In the genomic region with DNA sequence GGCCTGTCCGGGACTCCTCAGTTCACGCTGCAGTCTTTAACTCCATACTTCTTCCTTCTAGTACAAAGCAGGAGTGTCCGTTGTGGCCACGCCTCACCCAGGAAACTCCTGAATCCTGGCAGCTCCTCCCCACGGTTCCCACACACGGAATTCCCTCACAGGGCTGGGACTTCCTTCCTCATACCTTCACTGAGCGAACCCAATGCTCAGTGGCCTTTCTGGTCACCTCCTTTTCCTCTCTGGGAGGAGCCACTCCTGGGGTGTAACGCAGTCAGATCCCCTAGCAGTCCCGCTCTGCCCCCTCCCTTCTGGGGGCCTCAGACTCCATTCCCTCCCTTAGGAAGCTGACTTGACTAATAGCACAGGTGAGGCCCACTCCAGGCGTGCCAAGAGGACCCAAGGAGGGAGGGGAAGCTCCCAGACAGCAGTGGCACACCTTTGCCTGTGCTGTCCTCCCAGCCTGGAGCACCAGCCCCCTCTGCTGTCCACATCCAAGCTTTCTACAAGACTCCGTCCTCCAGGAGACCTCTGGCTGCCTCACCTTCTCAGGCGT, we compare ENCODE assay signal across 9 cellular contexts. TPM values are rescaled to one million over a fixed set of nuclear protein-coding genes. Genes with fewer than 3 reads are reported as not detected.
DNase-seq lines count a peak whose midpoint lies in the region; ATAC-seq and TF ChIP-seq lines count a peak whose summit lies in the region.
"Had no signal": no experiment of that assay in that cellular context is flagged by ENCODE, and none has a peak within 500 bp of the region (broad histone marks: within the 10 kb centered on the region; RNA-seq: fewer than 3 reads in every experiment).

A gene (minus strand): TSS at position 75 of the 553 bp plus-strand sequence. CDS start 2,726 bp downstream, outside the sequence.

- H3K4me3 Mint-ChIP-seq in activated naive CD4-positive, alpha-beta T cell treated with anti-CD3 and anti-CD28 coated beads for 36 hours, result no peak within 1 kb of the TSS
- no peak within 1 kb of the TSS for H3K4me3 Mint-ChIP-seq in natural killer cell treated with Interleukin-12 subunit alpha and Interleukin-12 subunit beta and Interleukin-15 and Interleukin-18, amount 100 ng/mL, for 72 hours
- H3K4me3 Mint-ChIP-seq: T-cell had no signal

- ATAC-seq in natural killer cell treated with Interleukin-12 subunit alpha and Interleukin-12 subunit beta and Interleukin-15 and Interleukin-18, amount 100 ng/mL, for 72 hours, result no peak
- ATAC-seq in GM18909 (IDR thresholded peaks at IDR 0.05; ENCODE audit: poor library complexity, unreplicated experiment), result no peak
- ATAC-seq: T-cell had no signal

- H3K4me1 Mint-ChIP-seq in activated naive CD4-positive, alpha-beta T cell treated with anti-CD3 and anti-CD28 coated beads for 36 hours (ENCODE audit: low read depth), result no peaks in the 10 kb centered on the region
- H3K4me1 Mint-ChIP-seq in natural killer cell treated with Interleukin-12 subunit alpha and Interleukin-12 subunit beta and Interleukin-15 and Interleukin-18, amount 100 ng/mL, for 72 hours (ENCODE audit: low read depth in 2 of 2), result no peaks in the 10 kb centered on the region
- H3K4me1 Mint-ChIP-seq: T-cell had no signal

- H3K27me3 Mint-ChIP-seq in activated naive CD4-positive, alpha-beta T cell treated with anti-CD3 and anti-CD28 coated beads for 36 hours (ENCODE audit: low read depth), result peaks cover 6% of the 10 kb centered on the region
- H3K27me3 Mint-ChIP-seq in natural killer cell treated with Interleukin-12 subunit alpha and Interleukin-12 subunit beta and Interleukin-15 and Interleukin-18, amount 100 ng/mL, for 72 hours, result peaks cover 17 to 22% of the 10 kb centered on the region in 2 donors

- H3K27ac ChIP-seq in VCaP, result peak within 1 kb of the TSS; percentile 82

- peak; percentile 27 for DNase-seq in activated naive CD4-positive, alpha-beta T cell treated with anti-CD3 and anti-CD28 coated beads for 36 hours
- DNase-seq in activated naive CD4-positive, alpha-beta T cell (lab: John Stamatoyannopoulos, UW), result no peak
- peak; percentile 81 for DNase-seq in islet precursor cell
- DNase-seq in GM19238 (ENCODE audit: insufficient read length, low spot score), result no peak
- DNase-seq in natural killer cell treated with Interleukin-12 subunit alpha and Interleukin-12 subunit beta and Interleukin-15 and Interleukin-18, amount 100 ng/mL, for 72 hours (ENCODE audit: low spot score), result no peak
- DNase-seq in NCI-H128 (lab: John Stamatoyannopoulos, UW; ENCODE audit: unreplicated experiment), result no peak

- H3K36me3 Mint-ChIP-seq in activated naive CD4-positive, alpha-beta T cell treated with anti-CD3 and anti-CD28 coated beads for 36 hours (ENCODE audit: low read depth), result no peaks in the 10 kb centered on the region
- no peaks in the 10 kb centered on the region for H3K36me3 Mint-ChIP-seq in natural killer cell treated with Interleukin-12 subunit alpha and Interleukin-12 subunit beta and Interleukin-15 and Interleukin-18, amount 100 ng/mL, for 72 hours
- H3K36me3 Mint-ChIP-seq: T-cell had no signal

- H3K9me3 Mint-ChIP-seq in activated naive CD4-positive, alpha-beta T cell treated with anti-CD3 and anti-CD28 coated beads for 36 hours, result no peaks in the 10 kb centered on the region
- H3K9me3 Mint-ChIP-seq in natural killer cell treated with Interleukin-12 subunit alpha and Interleukin-12 subunit beta and Interleukin-15 and Interleukin-18, amount 100 ng/mL, for 72 hours, result no peaks in the 10 kb centered on the region
- H3K9me3 Mint-ChIP-seq: T-cell had no signal

- intact Hi-C loops in activated naive CD4-positive, alpha-beta T cell treated with anti-CD3 and anti-CD28 coated beads for 36 hours (cut with micrococcal nuclease), result no loop called here

- H3K27ac Mint-ChIP-seq in activated naive CD4-positive, alpha-beta T cell treated with anti-CD3 and anti-CD28 coated beads for 36 hours, result no peak within 1 kb of the TSS
- H3K27ac Mint-ChIP-seq in natural killer cell treated with Interleukin-12 subunit alpha and Interleukin-12 subunit beta and Interleukin-15 and Interleukin-18, amount 100 ng/mL, for 72 hours, result no peak within 1 kb of the TSS
- H3K27ac Mint-ChIP-seq: T-cell had no signal

- peak; percentile 96 for TF ChIP-seq CTCF in VCaP (conservative IDR thresholded peaks at IDR 0.05)

- CTCF ChIA-PET in activated naive CD4-positive, alpha-beta T cell treated with anti-CD3 and anti-CD28 coated beads for 36 hours (lab: Charles Lee), result interaction anchor here (1.1 kb wide), 1 partner anchor 8 kb away, joined by 4 read pairs; no protein-coding TSS in a partner anchor

RNA-seq across cellular contexts. Expression of the gene that starts here (rescaled TPM):
- not detected for total RNA-seq in activated naive CD4-positive, alpha-beta T cell treated with anti-CD3 and anti-CD28 coated beads for 36 hours
- not detected for total RNA-seq in natural killer cell treated with Interleukin-12 subunit alpha and Interleukin-12 subunit beta and Interleukin-15 and Interleukin-18, amount 100 ng/mL, for 72 hours
- total RNA-seq: T-cell had no signal

Comparison
In these comparisons a context has a peak if more than half of its experiments do, and no peak if none do; other contexts are left out.
1. Peak in DNase-seq in activated naive CD4-positive, alpha-beta T cell treated with anti-CD3 and anti-CD28 coated beads for 36 hours; RNA of the gene not detected or under 1 TPM.